Comparison of ENCODE assay signal across 8 cellular contexts in genomic region chrX:103063191-103063845, GRCh38. TPM values are rescaled to one million over a fixed set of nuclear protein-coding genes. Genes with fewer than 3 reads are reported as not detected.
A peak's percentile ranks its signal among the peaks of the same experiment; 100 is the strongest.
DNase-seq lines count a peak whose midpoint lies in the region; ATAC-seq and TF ChIP-seq lines count a peak whose summit lies in the region.

No MANE protein-coding gene starts in this region.

- H3K36me3 Mint-ChIP-seq in HFFc6 (ENCODE audit: low read depth) (no peaks in the 10 kb centered on the region), nephron progenitor cell (ENCODE audit: low read depth) (peaks cover 10% of the 10 kb centered on the region)

- H3K4me3 Mint-ChIP-seq in HFFc6 (no peak overlapping the region; the same call in 1 of the 2 replicates), nephron progenitor cell (peak overlapping the region; percentile 78)

- TF ChIP-seq CTCF in HFFc6 (IDR thresholded peaks at IDR 0.05) (peak; percentile 31; the same call in 1 of the 2 replicates), nephron progenitor cell (IDR thresholded peaks at IDR 0.05) (peak; percentile 34)

- no peak overlapping the region for H3K27ac Mint-ChIP-seq in HFFc6
- H3K27ac Mint-ChIP-seq in nephron progenitor cell = no peak overlapping the region

- DNase-seq in HFFc6 (peak; percentile 4), NCI-H526 (lab: John Stamatoyannopoulos, UW) (peak; percentile 68 to 76), ecto neural progenitor cell (ENCODE audit: low spot score) (peak; percentile 67), nephron progenitor cell (peak; percentile 71)

- ATAC-seq in HG03565 (IDR thresholded peaks at IDR 0.05; ENCODE audit: unreplicated experiment) = no peak
- ATAC-seq in GM21381 (IDR thresholded peaks at IDR 0.05; ENCODE audit: unreplicated experiment) = no peak
- no peak for ATAC-seq in GM18498 (IDR thresholded peaks at IDR 0.05; ENCODE audit: unreplicated experiment)
- no peak for ATAC-seq in GM21367 (IDR thresholded peaks at IDR 0.05; ENCODE audit: unreplicated experiment)

- peaks cover 6% of the 10 kb centered on the region; the same call in 1 of the 2 replicates for H3K4me1 Mint-ChIP-seq in HFFc6 (ENCODE audit: low read depth)
- H3K4me1 Mint-ChIP-seq in nephron progenitor cell = peaks cover 6% of the 10 kb centered on the region

- peaks cover 4% of the 10 kb centered on the region for H3K27me3 Mint-ChIP-seq in HFFc6 (ENCODE audit: insufficient read depth)
- peaks cover 4% of the 10 kb centered on the region for H3K27me3 Mint-ChIP-seq in nephron progenitor cell (ENCODE audit: low read depth, poor library complexity)

- H3K9me3 Mint-ChIP-seq in HFFc6 (no peaks in the 10 kb centered on the region), nephron progenitor cell (peaks cover 36% of the 10 kb centered on the region)

RNA-seq across cellular contexts. Expression of gene BEX1, which starts 0.7 kb away (rescaled TPM):
- not detected for total RNA-seq in HFFc6 (2021; fragmentation: NEBNext Ultra II Directional; extraction: Animal tissue kit (Norgen Biotek cat#: 25700))

RNA-seq across cellular contexts. Expression of gene NXF3, which starts 29.6 kb away (rescaled TPM):
- total RNA-seq in HFFc6 (2021; fragmentation: NEBNext Ultra II Directional; extraction: Animal tissue kit (Norgen Biotek cat#: 25700)) = 1 to 10 TPM in 4 of 6 experiments, under 1 TPM in 2; 0.54 to 4.2 (median 1.1) TPM

Comparison
In these comparisons a context has a peak if more than half of its experiments do, and no peak if none do; other contexts are left out.
1. DNase-seq: peak in every context shown above with its lines; median percentile 72 in NCI-H526; 71 in nephron progenitor cell; 67 in ecto neural progenitor cell; 4 in HFFc6.